8 cellular contexts compared by ENCODE assay signal in genomic region chr21:42654179-42654912, GRCh38. TPM values are rescaled to one million over a fixed set of nuclear protein-coding genes. Genes with fewer than 3 reads are reported as not detected.
DNase-seq lines count a peak whose midpoint lies in the region; ATAC-seq, FAIRE-seq and TF ChIP-seq lines count a peak whose summit lies in the region.

No MANE protein-coding gene starts in this region.

- peaks cover 41 to 72% (median 55%) of the 10 kb centered on the region in 3 donors for H3K27me3 Mint-ChIP-seq in CD14-positive monocyte (ENCODE audit: low read depth in 3 of 3)

- H3K9me3 Mint-ChIP-seq in CD14-positive monocyte, result peaks cover 0 to 8% (median 5%) of the 10 kb centered on the region in 7 donors

- H3K4me1 Mint-ChIP-seq in CD14-positive monocyte, result peaks cover 18% of the 10 kb centered on the region

- H3K36me3 ChIP-seq in esophagus muscularis mucosa, result peaks cover 0 to 8% (median 0%) of the 10 kb centered on the region in 4 donors

- intact Hi-C loops in CD14-positive monocyte (cut with micrococcal nuclease), result loop anchor here (2.0 to 5.0 kb wide), 2 partner anchors 163 to 164 kb away; no protein-coding TSS in a partner anchor
- intact Hi-C loops in esophagus muscularis mucosa (cut with DNase I), result loop anchor here (5.0 kb wide), 2 partner anchors 93 to 163 kb away; no protein-coding TSS in a partner anchor

- peaks cover 0 to 2% of the 10 kb centered on the region in 2 donors for H3K36me3 Mint-ChIP-seq in CD14-positive monocyte

- peaks cover 0 to 12% (median 2%) of the 10 kb centered on the region in 4 donors for H3K27me3 ChIP-seq in esophagus muscularis mucosa

- H3K9me3 ChIP-seq in esophagus muscularis mucosa, result no peaks in the 10 kb centered on the region

- peak overlapping the region; percentile 68 to 91 (median 74) for H3K4me3 ChIP-seq in esophagus muscularis mucosa

- peak overlapping the region; percentile 43 to 92 for H3K4me3 Mint-ChIP-seq in CD14-positive monocyte

- TF ChIP-seq CTCF in CD14-positive monocyte (IDR thresholded peaks at IDR 0.05) (no peak), esophagus muscularis mucosa (IDR thresholded peaks at IDR 0.05) (no peak)

- no peak for TF ChIP-seq EP300 in esophagus muscularis mucosa (IDR thresholded peaks at IDR 0.05)

- ATAC-seq in HG02588 (IDR thresholded peaks at IDR 0.05; ENCODE audit: unreplicated experiment) (no peak), GM21447 (IDR thresholded peaks at IDR 0.05; ENCODE audit: unreplicated experiment) (no peak)

- no peak for DNase-seq in CD14-positive monocyte (ENCODE audit: low spot score)
- peak; percentile 43 for DNase-seq in HPDE6-E6E7 (ENCODE audit: extremely low spot score)
- DNase-seq in SK-N-DZ (ENCODE audit: low spot score), result peak; percentile 35
- no peak for DNase-seq in esophagus muscularis mucosa (ENCODE audit: extremely low spot score)
- peak; percentile 35 for DNase-seq in pons (ENCODE audit: low spot score)
- DNase-seq in H54 (ENCODE audit: insufficient read length, low spot score), result no peak

- TF ChIP-seq POLR2A in esophagus muscularis mucosa (IDR thresholded peaks at IDR 0.05; ENCODE audit: low read depth) (no peak), H54 (IDR thresholded peaks at IDR 0.05; ENCODE audit: low read depth, low read length) (no peak)

- no peak overlapping the region for H3K27ac Mint-ChIP-seq in CD14-positive monocyte

- 3% methylated on average over 14 of the region's 45 CpGs for WGBS in esophagus muscularis mucosa

- FAIRE-seq in H54 (lab: Jason Lieb, UNC), result no peak

- H3K4me1 ChIP-seq in esophagus muscularis mucosa, result peaks cover 29 to 72% (median 64%) of the 10 kb centered on the region in 4 donors

- H3K27ac ChIP-seq in esophagus muscularis mucosa (replicated peaks in 1 of 4), result peak overlapping the region; percentile 65 to 86 (median 82)

RNA-seq across cellular contexts. Expression of gene PDE9A, which starts 0.9 kb away (rescaled TPM):
- polyA plus RNA-seq in CD14-positive monocyte, result under 1 TPM in 1 of 2 donors, not detected in 1; 0.05 TPM
- polyA plus RNA-seq in SK-N-DZ (2014; cell fraction: cytosol; rRNA removed), result 8.4 and 8.6 TPM in 2 replicates
- polyA plus RNA-seq in SK-N-DZ (2014; cell fraction: nucleus; rRNA removed), result 3.4 and 6.5 TPM in 2 replicates
- total RNA-seq in esophagus muscularis mucosa, result 10 to 100 TPM; 29.2 to 68.4 (median 40.4) TPM

Comparison
In these comparisons a context has a peak if more than half of its experiments do, and no peak if none do; other contexts are left out.
1. DNase-seq: peak in HPDE6-E6E7 (single experiment), SK-N-DZ (single experiment) and pons (single experiment); none in CD14-positive monocyte (single experiment), esophagus muscularis mucosa (single experiment) and H54 (single experiment).